In genomic region chr14:36662543-36663403, GRCh38 we compare ENCODE assay signal across 1 cellular context.
TF ChIP-seq lines count a peak whose summit lies in the region.

No MANE protein-coding gene starts in this region.

TF ChIP-seq in HepG2, 621 proteins besides CTCF, POLR2A, EP300 and RAD21 (continued from another document):
- no peak for TF ChIP-seq ZNF407 (CRISPR knock-in tag; IDR thresholded peaks at IDR 0.05; ENCODE audit: not compliant biosample characterization)
